ENCODE assay signal across 12 cellular contexts in the genomic region with DNA sequence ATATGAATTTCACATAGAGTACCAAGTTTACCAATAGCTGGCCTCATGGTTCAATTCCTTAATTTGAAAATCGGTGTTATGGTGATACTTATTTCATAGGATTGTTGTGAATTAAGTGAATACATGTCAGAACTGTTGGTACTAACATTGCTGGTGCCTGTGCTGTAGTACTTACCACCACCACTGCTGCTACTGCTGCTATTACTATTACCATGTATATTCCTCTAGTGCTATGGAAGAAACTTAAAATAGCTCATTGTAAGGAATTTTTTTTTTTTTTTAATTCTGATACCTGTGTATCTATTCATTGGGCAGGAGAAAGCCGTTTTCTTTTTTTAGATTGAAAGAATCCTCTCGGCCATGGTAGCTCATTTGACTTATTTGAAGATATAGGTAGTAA. TPM values are rescaled to one million over a fixed set of nuclear protein-coding genes. Genes with fewer than 3 reads are reported as not detected.
DNase-seq lines count a peak whose midpoint lies in the region; ATAC-seq and TF ChIP-seq lines count a peak whose summit lies in the region.
"Had no signal": no experiment of that assay in that cellular context is flagged by ENCODE, and none has a peak within 500 bp of the region (broad histone marks: within the 10 kb centered on the region; RNA-seq: fewer than 3 reads in every experiment).

No MANE protein-coding gene starts in this region.

- peaks cover 10% of the 10 kb centered on the region for H3K36me3 Mint-ChIP-seq in activated CD4-positive, alpha-beta memory T cell treated with anti-CD3 and anti-CD28 coated beads for 36 hours
- H3K36me3 Mint-ChIP-seq in activated CD4-positive, alpha-beta memory T cell treated with anti-CD3 and anti-CD28 coated beads, Interleukin-2, amount 10 ng/mL, durations not matched to agents 7 days and 5 days (ENCODE audit: low read depth): peaks cover 14% of the 10 kb centered on the region
- peaks cover 18% of the 10 kb centered on the region for H3K36me3 Mint-ChIP-seq in brain
- peaks cover 4% of the 10 kb centered on the region for H3K36me3 Mint-ChIP-seq in progenitor cell of endocrine pancreas (ENCODE audit: insufficient read depth)
- H3K36me3 Mint-ChIP-seq: IgD-negative memory B cell had no signal

- DNase-seq in activated CD4-positive, alpha-beta memory T cell treated with anti-CD3 and anti-CD28 coated beads for 36 hours: no peak
- DNase-seq in activated CD4-positive, alpha-beta memory T cell treated with anti-CD3 and anti-CD28 coated beads, Interleukin-2, amount 10 ng/mL, durations not matched to agents 7 days and 5 days: no peak
- DNase-seq in HT-29 (ENCODE audit: low spot score) (peak; percentile 13), progenitor cell of endocrine pancreas (ENCODE audit: low spot score, unreplicated experiment) (no peak), KG1 (lab: John Stamatoyannopoulos, UW) (no peak)
- DNase-seq: brain microvascular endothelial cell, NCI-H2107, upper lobe of right lung had no signal

- POLR2A ChIA-PET in activated CD4-positive, alpha-beta memory T cell treated with anti-CD3 and anti-CD28 coated beads for 36 hours (lab: Charles Lee): no interaction called here
- POLR2A ChIA-PET in activated CD4-positive, alpha-beta memory T cell treated with anti-CD3 and anti-CD28 coated beads, Interleukin-2, amount 10 ng/mL, durations not matched to agents 7 days and 5 days (lab: Charles Lee): interaction anchor here (1.5 kb wide), 1 partner anchor 38 kb away, joined by 4 read pairs; a partner anchor contains a TSS

- peaks cover 42% of the 10 kb centered on the region for H3K4me1 Mint-ChIP-seq in activated CD4-positive, alpha-beta memory T cell treated with anti-CD3 and anti-CD28 coated beads for 36 hours (ENCODE audit: low read depth)
- peaks cover 43% of the 10 kb centered on the region for H3K4me1 Mint-ChIP-seq in activated CD4-positive, alpha-beta memory T cell treated with anti-CD3 and anti-CD28 coated beads, Interleukin-2, amount 10 ng/mL, durations not matched to agents 7 days and 5 days
- H3K4me1 Mint-ChIP-seq in brain: peaks cover 60% of the 10 kb centered on the region
- H3K4me1 Mint-ChIP-seq in progenitor cell of endocrine pancreas (ENCODE audit: low read depth): peaks cover 13% of the 10 kb centered on the region

- peak overlapping the region; percentile 23 for H3K27ac Mint-ChIP-seq in activated CD4-positive, alpha-beta memory T cell treated with anti-CD3 and anti-CD28 coated beads for 36 hours
- no peak overlapping the region for H3K27ac Mint-ChIP-seq in activated CD4-positive, alpha-beta memory T cell treated with anti-CD3 and anti-CD28 coated beads, Interleukin-2, amount 10 ng/mL, durations not matched to agents 7 days and 5 days
- H3K27ac Mint-ChIP-seq in brain (peak overlapping the region in 2 of 5 experiments; percentile 65 to 87), progenitor cell of endocrine pancreas (no peak overlapping the region)

- intact Hi-C loops in activated CD4-positive, alpha-beta memory T cell treated with anti-CD3 and anti-CD28 coated beads for 36 hours (cut with micrococcal nuclease): loop anchor here (2.0 kb wide), 1 partner anchor 50 kb away; no protein-coding TSS in a partner anchor

- H3K4me3 Mint-ChIP-seq in activated CD4-positive, alpha-beta memory T cell treated with anti-CD3 and anti-CD28 coated beads for 36 hours: no peak overlapping the region
- H3K4me3 Mint-ChIP-seq in activated CD4-positive, alpha-beta memory T cell treated with anti-CD3 and anti-CD28 coated beads, Interleukin-2, amount 10 ng/mL, durations not matched to agents 7 days and 5 days: no peak overlapping the region
- H3K4me3 Mint-ChIP-seq in brain (peak overlapping the region; percentile 54 to 98 (median 81)), progenitor cell of endocrine pancreas (ENCODE audit: low read depth) (no peak overlapping the region)

- H3K9me3 Mint-ChIP-seq in activated CD4-positive, alpha-beta memory T cell treated with anti-CD3 and anti-CD28 coated beads for 36 hours: no peaks in the 10 kb centered on the region
- no peaks in the 10 kb centered on the region for H3K9me3 Mint-ChIP-seq in activated CD4-positive, alpha-beta memory T cell treated with anti-CD3 and anti-CD28 coated beads, Interleukin-2, amount 10 ng/mL, durations not matched to agents 7 days and 5 days
- H3K9me3 Mint-ChIP-seq in brain (peaks cover 0 to 2% (median 0%) of the 10 kb centered on the region in 5 experiments), progenitor cell of endocrine pancreas (ENCODE audit: low read depth) (no peaks in the 10 kb centered on the region)
- H3K9me3 Mint-ChIP-seq: IgD-negative memory B cell had no signal

- CTCF ChIA-PET in activated CD4-positive, alpha-beta memory T cell treated with anti-CD3 and anti-CD28 coated beads for 36 hours (lab: Charles Lee): interaction anchor here (0.9 to 1.3 kb wide), 2 partner anchors 10 to 39 kb away, joined by 3 read pairs; no protein-coding TSS in a partner anchor
- CTCF ChIA-PET in activated CD4-positive, alpha-beta memory T cell treated with anti-CD3 and anti-CD28 coated beads, Interleukin-2, amount 10 ng/mL, durations not matched to agents 7 days and 5 days (lab: Charles Lee): interaction anchor here (0.8 to 1.2 kb wide), 2 partner anchors 9 to 17 kb away, joined by 3 read pairs; no protein-coding TSS in a partner anchor

- ATAC-seq in GM18519 (IDR thresholded peaks at IDR 0.05; ENCODE audit: low FRiP score, unreplicated experiment) (no peak), GM18517 (IDR thresholded peaks at IDR 0.05; ENCODE audit: unreplicated experiment) (no peak)
- ATAC-seq: upper lobe of right lung had no signal

- no peaks in the 10 kb centered on the region for H3K27me3 Mint-ChIP-seq in activated CD4-positive, alpha-beta memory T cell treated with anti-CD3 and anti-CD28 coated beads for 36 hours
- H3K27me3 Mint-ChIP-seq in activated CD4-positive, alpha-beta memory T cell treated with anti-CD3 and anti-CD28 coated beads, Interleukin-2, amount 10 ng/mL, durations not matched to agents 7 days and 5 days: no peaks in the 10 kb centered on the region
- H3K27me3 Mint-ChIP-seq in brain: peaks cover 15% of the 10 kb centered on the region
- peaks cover 4% of the 10 kb centered on the region for H3K27me3 Mint-ChIP-seq in progenitor cell of endocrine pancreas
- H3K27me3 Mint-ChIP-seq: IgD-negative memory B cell had no signal

- peak in 1 of 2 experiments; percentile 11 for TF ChIP-seq CTCF in brain (conservative IDR thresholded peaks at IDR 0.05)
- TF ChIP-seq CTCF in progenitor cell of endocrine pancreas (IDR thresholded peaks at IDR 0.05; ENCODE audit: unreplicated experiment): peak; percentile 27

RNA-seq across cellular contexts. Expression of a gene that starts 3.6 kb away (rescaled TPM):
- 10 to 100 TPM; 35.5 to 39.9 TPM for total RNA-seq in activated CD4-positive, alpha-beta memory T cell treated with anti-CD3 and anti-CD28 coated beads for 36 hours
- 10 to 100 TPM; 41.7 to 45.1 TPM for total RNA-seq in activated CD4-positive, alpha-beta memory T cell treated with anti-CD3 and anti-CD28 coated beads, Interleukin-2, amount 10 ng/mL, durations not matched to agents 7 days and 5 days
- total RNA-seq in HT-29 (2014; rRNA removed; shearing (Covaris generic)): 29.2 and 41.6 TPM in 2 replicates
- 47.1 TPM for polyA plus RNA-seq in brain (ENCODE audit: insufficient read depth, low read depth, low replicate concordance)
- 42.3 and 50.8 TPM in 2 replicates for total RNA-seq in progenitor cell of endocrine pancreas

RNA-seq across cellular contexts. Expression of a gene that starts 16.6 kb away (rescaled TPM):
- total RNA-seq in activated CD4-positive, alpha-beta memory T cell treated with anti-CD3 and anti-CD28 coated beads for 36 hours: 10 to 100 TPM; 32.9 to 33.3 TPM
- 10 to 100 TPM; 46.8 to 47.4 TPM for total RNA-seq in activated CD4-positive, alpha-beta memory T cell treated with anti-CD3 and anti-CD28 coated beads, Interleukin-2, amount 10 ng/mL, durations not matched to agents 7 days and 5 days
- 14.9 and 16.1 TPM in 2 replicates for total RNA-seq in HT-29 (2014; rRNA removed; shearing (Covaris generic))
- 20.8 TPM for polyA plus RNA-seq in brain (ENCODE audit: insufficient read depth, low read depth, low replicate concordance)
- 29.0 and 30.4 TPM in 2 replicates for total RNA-seq in progenitor cell of endocrine pancreas

RNA-seq across cellular contexts. Expression of a gene that starts 37.8 kb away (rescaled TPM):
- 10 to 100 TPM; 50.1 to 51.1 TPM for total RNA-seq in activated CD4-positive, alpha-beta memory T cell treated with anti-CD3 and anti-CD28 coated beads for 36 hours
- 10 to 100 TPM; 58.5 to 65.8 TPM for total RNA-seq in activated CD4-positive, alpha-beta memory T cell treated with anti-CD3 and anti-CD28 coated beads, Interleukin-2, amount 10 ng/mL, durations not matched to agents 7 days and 5 days
- total RNA-seq in HT-29 (2014; rRNA removed; shearing (Covaris generic)): 30.6 and 36.5 TPM in 2 replicates
- 25.0 TPM for polyA plus RNA-seq in brain (ENCODE audit: insufficient read depth, low read depth, low replicate concordance)
- total RNA-seq in progenitor cell of endocrine pancreas: 73.3 and 84.3 TPM in 2 replicates

Comparison
In these comparisons a context has a peak if more than half of its experiments do, and no peak if none do; other contexts are left out.
1. H3K4me3 Mint-ChIP-seq: peak in brain (5 of 5); none in activated CD4-positive, alpha-beta memory T cell treated with anti-CD3 and anti-CD28 coated beads for 36 hours (single experiment), activated CD4-positive, alpha-beta memory T cell treated with anti-CD3 and anti-CD28 coated beads, Interleukin-2, amount 10 ng/mL, durations not matched to agents 7 days and 5 days (single experiment) and progenitor cell of endocrine pancreas (single experiment).